In the genomic region with DNA sequence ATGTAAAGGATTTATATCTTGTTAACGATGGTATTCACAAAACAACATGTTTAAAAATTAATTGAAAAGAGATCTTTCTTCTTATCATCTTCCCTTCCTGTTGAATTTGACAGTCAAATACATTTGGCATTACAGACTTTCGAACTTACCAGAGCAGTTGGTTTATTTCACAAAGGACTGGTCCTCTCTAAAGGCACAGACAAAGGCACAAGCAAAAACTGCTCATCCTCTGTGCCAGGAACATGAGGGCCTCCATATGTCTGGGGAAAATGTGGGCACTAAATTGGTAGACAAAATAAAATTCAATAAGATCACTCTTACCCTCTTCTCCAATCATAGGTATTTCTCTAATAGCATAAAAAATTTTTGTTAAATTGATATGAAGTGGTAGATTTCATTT, we compare ENCODE assay signal across 5 cellular contexts.
"Had no signal": no experiment of that assay in that cellular context is flagged by ENCODE, and none has a peak within 500 bp of the region (broad histone marks: within the 10 kb centered on the region; RNA-seq: fewer than 3 reads in every experiment).

No MANE protein-coding gene starts in this region.

- ATAC-seq: HepG2, K562 had no signal

- DNase-seq: IMR-90, KBM-7, KG1 had no signal
